Comparison of ENCODE assay signal across 1 cellular context in the genomic region with DNA sequence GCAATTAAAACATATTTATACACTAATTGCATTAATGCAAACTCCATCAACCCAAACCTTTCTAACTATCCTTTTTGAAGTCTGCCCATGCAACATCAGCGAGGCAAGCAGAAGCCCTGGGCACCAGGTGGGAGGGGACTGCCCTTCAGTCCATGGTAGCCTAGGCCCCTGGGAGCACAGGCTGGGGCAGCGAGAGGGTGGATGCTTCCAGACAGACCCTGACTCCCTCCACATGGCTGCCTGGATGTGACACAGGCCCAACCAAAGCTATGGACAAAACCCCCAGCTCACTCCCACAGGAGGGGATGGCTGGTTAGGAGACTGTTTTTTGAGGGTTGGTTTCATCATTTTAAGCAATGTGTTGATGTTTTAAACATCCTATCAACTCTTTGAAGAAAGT.
TF ChIP-seq lines count a peak whose summit lies in the region.

No MANE protein-coding gene starts in this region.

TF ChIP-seq in HepG2, 621 proteins besides CTCF, POLR2A, EP300 and RAD21:
- TF ChIP-seq MED13 (CRISPR knock-in tag; IDR thresholded peaks at IDR 0.05) (no peak), DPF2 (CRISPR knock-in tag; IDR thresholded peaks at IDR 0.05; ENCODE audit: borderline replicate concordance, low read depth) (no peak), ZNF792 (CRISPR knock-in tag; IDR thresholded peaks at IDR 0.05) (no peak)
TF ChIP-seq in HepG2: peak in this region for 0.
